23 cellular contexts compared by ENCODE assay signal in the genomic region with DNA sequence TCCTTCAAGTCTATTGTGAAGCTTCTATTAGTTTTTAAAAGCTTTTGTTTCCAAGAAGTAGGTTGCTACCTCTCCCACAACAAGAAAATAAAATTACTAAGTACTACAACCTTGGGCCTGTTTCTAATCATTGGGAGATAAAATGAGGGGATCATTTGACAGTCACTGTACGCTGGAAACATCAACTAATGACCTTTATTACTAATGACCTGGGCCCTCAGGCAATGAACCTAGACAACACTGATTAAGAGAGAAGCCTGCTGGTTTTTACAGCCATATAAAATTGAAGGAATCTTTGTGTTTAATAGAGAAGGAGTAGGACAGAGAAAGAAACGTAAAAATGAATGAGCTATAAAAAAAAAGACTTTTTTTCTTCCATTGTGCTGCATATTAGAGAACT.
"Had no signal": no experiment of that assay in that cellular context is flagged by ENCODE, and none has a peak within 500 bp of the region (broad histone marks: within the 10 kb centered on the region; RNA-seq: fewer than 3 reads in every experiment).

No MANE protein-coding gene starts in this region.

- H3K4me3 Mint-ChIP-seq: central memory CD8-positive, alpha-beta T cell; natural killer cell; stimulated activated memory B cell treated with anti-CD40 and anti-IgM and Interleukin-4, amounts not matched to agents 10 μg/mL and 1 μg/mL and 100 μg/mL, for 72 hours; stimulated activated naive CD8-positive, alpha-beta T cell treated with anti-CD3 and anti-CD28 coated beads, Interleukin-15, Interleukin-2, amounts not matched to agents 100 ng/mL and 50 ng/mL, for 24 hours had no signal

- H3K27ac ChIP-seq: dorsolateral prefrontal cortex, epithelial cell of prostate, esophagus muscularis mucosa, gastrocnemius medialis, pancreas, prostate gland, right lobe of liver, spleen, tibial artery had no signal

- H3K9me3 ChIP-seq: esophagus muscularis mucosa, gastrocnemius medialis, mucosa of descending colon, prostate gland, right lobe of liver, tibial artery had no signal

- H3K36me3 Mint-ChIP-seq: stimulated activated memory B cell treated with anti-CD40 and anti-IgM and Interleukin-4, amounts not matched to agents 10 μg/mL and 1 μg/mL and 100 μg/mL, for 72 hours had no signal

- H3K36me3 ChIP-seq: esophagus muscularis mucosa, gastrocnemius medialis, pancreas, prostate gland, right lobe of liver, spleen, tibial artery had no signal

- H3K4me1 Mint-ChIP-seq: central memory CD8-positive, alpha-beta T cell; natural killer cell; stimulated activated memory B cell treated with anti-CD40 and anti-IgM and Interleukin-4, amounts not matched to agents 10 μg/mL and 1 μg/mL and 100 μg/mL, for 72 hours had no signal

- H3K27me3 Mint-ChIP-seq: central memory CD8-positive, alpha-beta T cell; stimulated activated memory B cell treated with anti-CD40 and anti-IgM and Interleukin-4, amounts not matched to agents 10 μg/mL and 1 μg/mL and 100 μg/mL, for 72 hours; stimulated activated naive CD8-positive, alpha-beta T cell treated with anti-CD3 and anti-CD28 coated beads, Interleukin-15, Interleukin-2, amounts not matched to agents 100 ng/mL and 50 ng/mL, for 24 hours had no signal

- H3K4me3 ChIP-seq: dorsolateral prefrontal cortex, esophagus muscularis mucosa, gastrocnemius medialis, mucosa of descending colon, pancreas, prostate gland, right lobe of liver, spleen, tibial artery had no signal

- ATAC-seq: gastrocnemius medialis; left lobe of liver; mucosa of descending colon; natural killer cell; pancreas; right lobe of liver; stimulated activated memory B cell treated with anti-CD40 and anti-IgM and Interleukin-4, amounts not matched to agents 10 μg/mL and 1 μg/mL and 100 μg/mL, for 72 hours had no signal

- H3K27me3 ChIP-seq: dorsolateral prefrontal cortex, esophagus muscularis mucosa, gastrocnemius medialis, pancreas, right lobe of liver, spleen, tibial artery had no signal

- H3K4me1 ChIP-seq: esophagus muscularis mucosa, gastrocnemius medialis, pancreas, prostate gland, right lobe of liver, spleen, tibial artery had no signal

- H3K27ac Mint-ChIP-seq: natural killer cell; stimulated activated memory B cell treated with anti-CD40 and anti-IgM and Interleukin-4, amounts not matched to agents 10 μg/mL and 1 μg/mL and 100 μg/mL, for 72 hours; stimulated activated naive CD8-positive, alpha-beta T cell treated with anti-CD3 and anti-CD28 coated beads, Interleukin-15, Interleukin-2, amounts not matched to agents 100 ng/mL and 50 ng/mL, for 24 hours had no signal

- DNase-seq: cortex of kidney; dorsolateral prefrontal cortex; effector memory CD4-positive, alpha-beta T cell; gastrocnemius medialis; glutamatergic neuron; mammary epithelial cell; mucosa of descending colon; natural killer cell; occipital lobe; pancreas; right lobe of liver; spleen; stimulated activated CD4-positive, alpha-beta T cell treated with anti-CD3 and anti-CD28 coated beads, Interleukin-15, amount 100 ng/mL, for 24 hours; stimulated activated CD4-positive, alpha-beta T cell treated with anti-CD3 and anti-CD28 coated beads, Interleukin-1b, Interleukin-23, amount 100 ng/mL, for 48 hours; stimulated activated CD4-positive, alpha-beta T cell treated with anti-CD3 and anti-CD28 coated beads, Interleukin-4, amount 100 ng/mL, for 24 hours; tibial artery had no signal
